8 cellular contexts compared by ENCODE assay signal in genomic region chr1:1917995-1918900, GRCh38. TPM values are rescaled to one million over a fixed set of nuclear protein-coding genes. Genes with fewer than 3 reads are reported as not detected.
DNase-seq lines count a peak whose midpoint lies in the region; TF ChIP-seq lines count a peak whose summit lies in the region.

No MANE protein-coding gene starts in this region.

- POLR2A ChIA-PET in OCI-LY7 (lab: Charles Lee) = no interaction called here

- DNase-seq in CD1c-positive myeloid dendritic cell (ENCODE audit: extremely low spot score) (peak; percentile 20), OCI-LY7 (ENCODE audit: low spot score) (no peak), epithelial cell of proximal tubule (ENCODE audit: low read depth) (no peak), osteoblast (ENCODE audit: insufficient read length, low spot score, missing footprints) (no peak), SKM-1 treated with dmso at 0.1 percent for 144 hours (lab: John Stamatoyannopoulos, UW; ENCODE audit: unreplicated experiment) (no peak), HuH-7 (ENCODE audit: low spot score) (no peak), NCI-H187 (lab: John Stamatoyannopoulos, UW) (no peak), DMS53 treated with DMSO at 0.1 percent for 48 hours (lab: John Stamatoyannopoulos, UW; ENCODE audit: unreplicated experiment) (no peak)

- H3K4me3 ChIP-seq in OCI-LY7 (ENCODE audit: low read depth, low read length, poor library complexity, severe bottlenecking) = peak overlapping the region; percentile 70
- H3K4me3 ChIP-seq in epithelial cell of proximal tubule (ENCODE audit: low read depth, low read length) = peak overlapping the region; percentile 61
- peak overlapping the region; percentile 58 for H3K4me3 ChIP-seq in osteoblast (ENCODE audit: insufficient read depth, low read length)

- CTCF ChIA-PET in OCI-LY7 (lab: Charles Lee; ENCODE audit: unreplicated experiment) = no interaction called here

- no peaks in the 10 kb centered on the region for H3K36me3 ChIP-seq in OCI-LY7 (ENCODE audit: insufficient read depth, low read length)
- no peaks in the 10 kb centered on the region for H3K36me3 ChIP-seq in osteoblast (ENCODE audit: insufficient read depth, low read length)

- H3K27ac ChIP-seq in OCI-LY7 (ENCODE audit: low read depth, low read length, poor library complexity, severe bottlenecking) = no peak overlapping the region
- H3K27ac ChIP-seq in osteoblast (ENCODE audit: low read depth, low read length) = no peak overlapping the region

- BruUV-seq in OCI-LY7 (replicated peaks; lab: Mats Ljungman, UMichigan) = no TSS peak

- H3K79me2 ChIP-seq in OCI-LY7 (ENCODE audit: insufficient read depth, low read depth, low read length) (no peaks in the 10 kb centered on the region), osteoblast (ENCODE audit: insufficient read depth, low read length) (no peaks in the 10 kb centered on the region)

- H3K4me2 ChIP-seq in OCI-LY7 (ENCODE audit: low read length) = peak overlapping the region; percentile 83
- peak overlapping the region; percentile 72 for H3K4me2 ChIP-seq in osteoblast (ENCODE audit: insufficient read depth, low read length)

- H4K20me1 ChIP-seq in OCI-LY7 (ENCODE audit: insufficient read depth, low read length) (no peaks in the 10 kb centered on the region), osteoblast (ENCODE audit: insufficient read depth, low read length) (no peaks in the 10 kb centered on the region)

- no peaks in the 10 kb centered on the region for H3K9me2 ChIP-seq in OCI-LY7 (ENCODE audit: insufficient read depth, low read length)

- H3K4me1 ChIP-seq in OCI-LY7 (ENCODE audit: insufficient read depth, low read length, poor library complexity, severe bottlenecking) = peaks cover 12% of the 10 kb centered on the region
- peaks cover 6% of the 10 kb centered on the region for H3K4me1 ChIP-seq in osteoblast (ENCODE audit: insufficient read depth, low read length)

- intact Hi-C loops in OCI-LY7 (cut with micrococcal nuclease; ENCODE audit: unreplicated experiment) = loop anchor here (2.0 kb wide), 1 partner anchor 215 kb away; no protein-coding TSS in a partner anchor

- peak overlapping the region; percentile 62; the same call in 1 of the 2 replicates for H2AFZ ChIP-seq in OCI-LY7 (ENCODE audit: low read length)
- no peak overlapping the region for H2AFZ ChIP-seq in osteoblast (ENCODE audit: low read length)

- no peaks in the 10 kb centered on the region for H3K9me3 ChIP-seq in OCI-LY7 (ENCODE audit: low read length)
- H3K9me3 ChIP-seq in osteoblast (ENCODE audit: low read depth, low read length) = no peaks in the 10 kb centered on the region

- H3K27me3 ChIP-seq in osteoblast (ENCODE audit: insufficient read depth, low read length) = peaks cover 11% of the 10 kb centered on the region

- no peak for TF ChIP-seq CTCF in OCI-LY7 (conservative IDR thresholded peaks at IDR 0.05; ENCODE audit: low read length)
- no peak for TF ChIP-seq CTCF in epithelial cell of proximal tubule (conservative IDR thresholded peaks at IDR 0.05; ENCODE audit: low read depth, low read length)
- no peak for TF ChIP-seq CTCF in osteoblast (IDR thresholded peaks at IDR 0.05; ENCODE audit: extremely low read depth, low read depth, low read length)

RNA-seq across cellular contexts. Expression of gene TMEM52, which starts 0.8 kb away (rescaled TPM):
- 0.46 and 1.7 TPM in 2 replicates for total RNA-seq in OCI-LY7 (2014; rRNA removed; shearing (Covaris generic))
- total RNA-seq in OCI-LY7 (2022) (2.5 and 2.7 TPM in 2 replicates), epithelial cell of proximal tubule (0.75 and 5.6 TPM in 2 replicates), osteoblast (not detected in 2 replicates)

RNA-seq across cellular contexts. Expression of gene CALML6, which starts 3.2 kb away (rescaled TPM):
- 0.54 and 0.88 TPM in 2 replicates for total RNA-seq in OCI-LY7 (2014; rRNA removed; shearing (Covaris generic))
- total RNA-seq in OCI-LY7 (2022) (2.4 and 5.1 TPM in 2 replicates), epithelial cell of proximal tubule (not detected in 2 replicates), osteoblast (0.29 and 0.36 TPM in 2 replicates)

RNA-seq across cellular contexts. Expression of gene GNB1, which starts 27.4 kb away (rescaled TPM):
- 86.9 and 101 TPM in 2 replicates for total RNA-seq in OCI-LY7 (2014; rRNA removed; shearing (Covaris generic))
- total RNA-seq in OCI-LY7 (2022) (502 and 563 TPM in 2 replicates), epithelial cell of proximal tubule (179 and 200 TPM in 2 replicates), osteoblast (84.6 and 88.7 TPM in 2 replicates)
